Comparison of ENCODE assay signal across 9 cellular contexts in genomic region chr6:153210083-153210482, GRCh38.
A peak's percentile ranks its signal among the peaks of the same experiment; 100 is the strongest.
DNase-seq lines count a peak whose midpoint lies in the region; ATAC-seq and TF ChIP-seq lines count a peak whose summit lies in the region.
"Had no signal": no experiment of that assay in that cellular context is flagged by ENCODE, and none has a peak within 500 bp of the region (broad histone marks: within the 10 kb centered on the region; RNA-seq: fewer than 3 reads in every experiment).

No MANE protein-coding gene starts in this region.

- H3K9me3 ChIP-seq in fibroblast of lung (ENCODE audit: control insufficient read depth, insufficient read depth, low read depth, low read length) (no peaks in the 10 kb centered on the region), H9 (ENCODE audit: control insufficient read depth, low read depth, low read length) (no peaks in the 10 kb centered on the region), mucosa of descending colon (no peaks in the 10 kb centered on the region)

- no peak overlapping the region for H2BK5ac ChIP-seq in H9 (ENCODE audit: insufficient read length, low read length)

- no CpG with 5 or more reads among the region's 5 CpGs for WGBS in H9 (ENCODE audit: extremely low coverage, insufficient read length, low lambda C conversion rate)

- no peaks in the 10 kb centered on the region for H3K4me1 Mint-ChIP-seq in H9

- H3K27me3 ChIP-seq in fibroblast of lung (ENCODE audit: control insufficient read depth, insufficient read depth, low read length) (no peaks in the 10 kb centered on the region), H9 (ENCODE audit: insufficient read depth, low read length) (no peaks in the 10 kb centered on the region)

- H2BK20ac ChIP-seq in H9 (ENCODE audit: low read depth, low read length, poor library complexity, severe bottlenecking): no peak overlapping the region

- no peak overlapping the region for H4K8ac ChIP-seq in H9 (replicated peaks; ENCODE audit: insufficient read length, low read depth, low read length)

- H3K23ac ChIP-seq in H9 (ENCODE audit: insufficient read length, low read depth, low read length): no peak overlapping the region

- no peaks in the 10 kb centered on the region for H4K20me1 ChIP-seq in fibroblast of lung (ENCODE audit: control insufficient read depth, extremely low read depth, insufficient read depth, low read length)
- H4K20me1 ChIP-seq in H9 (ENCODE audit: control insufficient read depth, insufficient read depth, insufficient read length): no peaks in the 10 kb centered on the region

- H3K9ac ChIP-seq in fibroblast of lung (ENCODE audit: insufficient read depth, low read length) (no peak overlapping the region), H9 (ENCODE audit: extremely low read depth, insufficient read length, low read length) (no peak overlapping the region)

- H3K79me2 ChIP-seq in fibroblast of lung (ENCODE audit: control insufficient read depth, insufficient read depth, low read length): no peaks in the 10 kb centered on the region
- no peaks in the 10 kb centered on the region for H3K79me2 ChIP-seq in H9 (ENCODE audit: insufficient read depth, low read length)

- H2AFZ ChIP-seq in fibroblast of lung (ENCODE audit: low read length) (no peak overlapping the region), H9 (ENCODE audit: low read length) (no peak overlapping the region)

- no peak overlapping the region for H3K18ac ChIP-seq in H9 (ENCODE audit: insufficient read length, low read depth, low read length)

- no peaks in the 10 kb centered on the region for H3K9me3 Mint-ChIP-seq in H9

- ATAC-seq in GM18499 (IDR thresholded peaks at IDR 0.05; ENCODE audit: insufficient read depth, unreplicated experiment) (peak; percentile 66), GM21528 (IDR thresholded peaks at IDR 0.05; ENCODE audit: low FRiP score, unreplicated experiment) (peak; percentile 94), HG03520 (IDR thresholded peaks at IDR 0.05; ENCODE audit: unreplicated experiment) (peak; percentile 92), mucosa of descending colon (no peak)

- no peak overlapping the region for H2BK12ac ChIP-seq in H9 (ENCODE audit: insufficient read length, low read depth, low read length)

- no peak overlapping the region for H3T11ph ChIP-seq in H9 (ENCODE audit: low read length)

- no peak overlapping the region for H3K4me3 ChIP-seq in fibroblast of lung (replicated peaks in 1 of 4; ENCODE audit: control extremely low read depth in 1 of 4, insufficient read depth in 1 of 4, low read depth in 3 of 4, low read length in 4 of 4)
- no peak overlapping the region for H3K4me3 ChIP-seq in coronary artery
- H3K4me3 ChIP-seq in mucosa of descending colon: no peak overlapping the region

- no peak overlapping the region for H3K56ac ChIP-seq in H9 (ENCODE audit: insufficient read length, low read depth, low read length)

- H3K27ac Mint-ChIP-seq in H9: no peak overlapping the region

- DNase-seq in fibroblast of lung (ENCODE audit: low read depth in 2 of 2) (peak; percentile 54 to 74), NCI-H2227 (lab: John Stamatoyannopoulos, UW; ENCODE audit: unreplicated experiment) (no peak), coronary artery (ENCODE audit: low spot score) (no peak), H9 (no peak), mucosa of descending colon (no peak)
- DNase-seq: left cardiac atrium had no signal

- H3K4me1 ChIP-seq in fibroblast of lung (ENCODE audit: control insufficient read depth, extremely low read depth, insufficient read depth, low read length) (no peaks in the 10 kb centered on the region), H9 (ENCODE audit: insufficient read depth, low read length) (no peaks in the 10 kb centered on the region), mucosa of descending colon (ENCODE audit: low read depth) (no peaks in the 10 kb centered on the region)

- no peak overlapping the region for H3K27ac ChIP-seq in fibroblast of lung (ENCODE audit: insufficient read depth, low read length)
- H3K27ac ChIP-seq in coronary artery: no peak overlapping the region
- no peak overlapping the region for H3K27ac ChIP-seq in H9 (ENCODE audit: insufficient read length, low read depth, low read length)

- no peak overlapping the region for H3K4me3 Mint-ChIP-seq in H9

- H3K36me3 Mint-ChIP-seq in H9 (ENCODE audit: insufficient read depth in 1 of 3, low read depth in 3 of 3): no peaks in the 10 kb centered on the region

- H3K79me1 ChIP-seq in H9 (ENCODE audit: insufficient read depth, low read depth, low read length, poor library complexity, severe bottlenecking): no peaks in the 10 kb centered on the region

- no peak overlapping the region for H4K91ac ChIP-seq in H9 (ENCODE audit: insufficient read length, low read depth, low read length)

- no peak for TF ChIP-seq CTCF in fibroblast of lung (conservative IDR thresholded peaks at IDR 0.05 in 1 of 2, IDR thresholded peaks at IDR 0.05 in 1 of 2; ENCODE audit: low read depth in 1 of 2, low read length in 2 of 2)
- TF ChIP-seq CTCF in coronary artery (IDR thresholded peaks at IDR 0.05): no peak
- no peak for TF ChIP-seq CTCF in H9 (conservative IDR thresholded peaks at IDR 0.05)
- no peak for TF ChIP-seq CTCF in mucosa of descending colon (IDR thresholded peaks at IDR 0.05)

- H3K14ac ChIP-seq in H9 (ENCODE audit: insufficient read depth, low read length): no peak overlapping the region

- no peak overlapping the region for H3K4ac ChIP-seq in H9 (ENCODE audit: low read depth, low read length)

- intact Hi-C loops in mucosa of descending colon (cut with DNase I, micrococcal nuclease): no loop called here

- no peak overlapping the region for H2BK15ac ChIP-seq in H9 (ENCODE audit: low read depth, low read length)

- H2BK120ac ChIP-seq in H9 (ENCODE audit: low read depth, low read length, poor library complexity, severe bottlenecking): no peak overlapping the region

- no peak overlapping the region for H4K5ac ChIP-seq in H9 (ENCODE audit: insufficient read length, low read depth, low read length)

- H3K27me3 Mint-ChIP-seq in H9 (ENCODE audit: low read depth): no peaks in the 10 kb centered on the region

- H3K36me3 ChIP-seq in fibroblast of lung (ENCODE audit: control insufficient read depth, insufficient read depth, low read length) (no peaks in the 10 kb centered on the region), mucosa of descending colon (ENCODE audit: low read depth) (no peaks in the 10 kb centered on the region)

- H2AK5ac ChIP-seq in H9 (ENCODE audit: insufficient read length, low read length): no peak overlapping the region

- H3K23me2 ChIP-seq in H9 (ENCODE audit: insufficient read length, low read depth, low read length, poor library complexity, severe bottlenecking): no peaks in the 10 kb centered on the region

- H3K4me2 ChIP-seq in fibroblast of lung (ENCODE audit: extremely low read depth, insufficient read depth, low read length) (no peak overlapping the region), H9 (ENCODE audit: insufficient read depth, insufficient read length, low read length) (no peak overlapping the region)

Comparison
In these comparisons a context has a peak if more than half of its experiments do, and no peak if none do; other contexts are left out.
1. DNase-seq: peak in fibroblast of lung (2 of 2); none in NCI-H2227 (single experiment), coronary artery (single experiment), H9 (single experiment) and mucosa of descending colon (0 of 3).